8 cellular contexts compared by ENCODE assay signal in genomic region chr9:91360551-91361293, GRCh38. TPM values are rescaled to one million over a fixed set of nuclear protein-coding genes. Genes with fewer than 3 reads are reported as not detected.
DNase-seq lines count a peak whose midpoint lies in the region; TF ChIP-seq lines count a peak whose summit lies in the region.

No MANE protein-coding gene starts in this region.

- H3K4me3 Mint-ChIP-seq in activated naive CD8-positive, alpha-beta T cell: peak overlapping the region; percentile 98

- H3K27me3 Mint-ChIP-seq in activated naive CD8-positive, alpha-beta T cell: no peaks in the 10 kb centered on the region

- H3K27ac ChIP-seq in iPS-20b (ENCODE audit: low read length) (peak overlapping the region; percentile 74), spleen (peak overlapping the region; percentile 81 to 96 (median 94))

- H3K4me1 Mint-ChIP-seq in activated naive CD8-positive, alpha-beta T cell (ENCODE audit: low read depth): peaks cover 55% of the 10 kb centered on the region

- intact Hi-C loops in spleen (cut with DNase I; ENCODE audit: low total_unique reads): loop anchor here (10.0 kb wide), 2 partner anchors 54 to 166 kb away; no protein-coding TSS in a partner anchor

- 22 to 28% (median 24%) methylated on average over 10 of the region's 10 CpGs for WGBS in spleen, 5 donors

- H3K4me3 ChIP-seq in BE2C (ENCODE audit: low read depth, low read length) (peak overlapping the region; percentile 78), HAP-1 (peak overlapping the region; percentile 88), iPS-20b (ENCODE audit: low read length) (peak overlapping the region; percentile 98), spleen (peak overlapping the region; percentile 95 to 100 (median 98))

- H3K27me3 ChIP-seq in BE2C (no peaks in the 10 kb centered on the region), HAP-1 (ENCODE audit: low read depth) (no peaks in the 10 kb centered on the region), iPS-20b (ENCODE audit: insufficient read depth, low read length) (no peaks in the 10 kb centered on the region), spleen (replicated peaks in 1 of 7) (no peaks in the 10 kb centered on the region)

- peaks cover 16% of the 10 kb centered on the region for H3K36me3 Mint-ChIP-seq in activated naive CD8-positive, alpha-beta T cell

- H3K4me1 ChIP-seq in BE2C (peaks cover 10% of the 10 kb centered on the region; the same call in 1 of the 2 replicates), HAP-1 (peaks cover 9% of the 10 kb centered on the region), iPS-20b (ENCODE audit: insufficient read depth, low read length) (peaks cover 11% of the 10 kb centered on the region), spleen (peaks cover 17 to 49% (median 42%) of the 10 kb centered on the region in 6 donors)

- H3K36me3 ChIP-seq in BE2C (peaks cover 3% of the 10 kb centered on the region), HAP-1 (replicated peaks) (peaks cover 9% of the 10 kb centered on the region), iPS-20b (ENCODE audit: insufficient read depth, low read depth, low read length) (peaks cover 32% of the 10 kb centered on the region), spleen (peaks cover 0 to 30% (median under 1%) of the 10 kb centered on the region in 6 donors)

- peak overlapping the region; percentile 96 for H3K27ac Mint-ChIP-seq in activated naive CD8-positive, alpha-beta T cell

- no peaks in the 10 kb centered on the region for H3K9me3 ChIP-seq in BE2C
- H3K9me3 ChIP-seq in HAP-1: peaks cover 5% of the 10 kb centered on the region; the same call in 1 of the 2 replicates
- peaks cover 4% of the 10 kb centered on the region; the same call in 1 of the 2 replicates for H3K9me3 ChIP-seq in iPS-20b (ENCODE audit: insufficient read depth, low read depth, low read length)
- H3K9me3 ChIP-seq in spleen: peaks cover 0 to 8% (median 0%) of the 10 kb centered on the region in 8 donors

- TF ChIP-seq CTCF in BE2C (IDR thresholded peaks at IDR 0.05; ENCODE audit: low read depth, low read length) (no peak), spleen (IDR thresholded peaks at IDR 0.05 in 8 of 11, conservative IDR thresholded peaks at IDR 0.05 in 3 of 11) (no peak)

- TF ChIP-seq POLR2A in spleen (IDR thresholded peaks at IDR 0.05): no peak

- DNase-seq in BE2C (no peak), HAP-1 (ENCODE audit: low spot score in 2 of 2) (peak; percentile 62 to 93), spleen (no peak), cerebellar nuclear complex (lab: John Stamatoyannopoulos, UW) (no peak)
- DNase-seq in stimulated activated CD4-positive, alpha-beta T cell treated with anti-CD3 and anti-CD28 coated beads, Interleukin-15, amount 100 ng/mL, for 24 hours: no peak
- no peak for DNase-seq in stimulated activated CD4-positive, alpha-beta T cell treated with anti-CD3 and anti-CD28 coated beads, Interleukin-12 subunit alpha, Interleukin-12 subunit beta, amount 100 ng/mL, for 4 hours

- no peaks in the 10 kb centered on the region for H3K9me3 Mint-ChIP-seq in activated naive CD8-positive, alpha-beta T cell (ENCODE audit: low read depth)

- in situ Hi-C loops in HAP-1 (cut with MboI; ENCODE audit: low sequenced_read_pairs): no loop called here

- H3K9ac ChIP-seq in iPS-20b (ENCODE audit: low read depth, low read length): peak overlapping the region; percentile 88

RNA-seq across cellular contexts. Expression of gene AUH, which starts 1.0 kb away (rescaled TPM):
- 20.7 TPM for polyA plus RNA-seq in BE2C (2012; ENCODE audit: insufficient read depth, insufficient read length, low read depth)
- total RNA-seq in spleen: 10 to 100 TPM; 16.3 to 37.3 (median 24.1) TPM
- 10 to 100 TPM in 2 of 3 donors, 1 to 10 TPM in 1; 9.4 to 13.9 (median 11.6) TPM for polyA plus RNA-seq in spleen

Comparison
In these comparisons a context has a peak if more than half of its experiments do, and no peak if none do; other contexts are left out.
1. DNase-seq: peak in HAP-1 (2 of 2); none in BE2C (single experiment), spleen (single experiment), stimulated activated CD4-positive, alpha-beta T cell treated with anti-CD3 and anti-CD28 coated beads, Interleukin-15, amount 100 ng/mL, for 24 hours (single experiment), stimulated activated CD4-positive, alpha-beta T cell treated with anti-CD3 and anti-CD28 coated beads, Interleukin-12 subunit alpha, Interleukin-12 subunit beta, amount 100 ng/mL, for 4 hours (single experiment) and cerebellar nuclear complex (0 of 2).
2. Peak in every context shown above with its lines, with median percentiles within 50 percentile points of each other: H3K4me3 ChIP-seq.